ENCODE assay signal across 29 cellular contexts in the genomic region with DNA sequence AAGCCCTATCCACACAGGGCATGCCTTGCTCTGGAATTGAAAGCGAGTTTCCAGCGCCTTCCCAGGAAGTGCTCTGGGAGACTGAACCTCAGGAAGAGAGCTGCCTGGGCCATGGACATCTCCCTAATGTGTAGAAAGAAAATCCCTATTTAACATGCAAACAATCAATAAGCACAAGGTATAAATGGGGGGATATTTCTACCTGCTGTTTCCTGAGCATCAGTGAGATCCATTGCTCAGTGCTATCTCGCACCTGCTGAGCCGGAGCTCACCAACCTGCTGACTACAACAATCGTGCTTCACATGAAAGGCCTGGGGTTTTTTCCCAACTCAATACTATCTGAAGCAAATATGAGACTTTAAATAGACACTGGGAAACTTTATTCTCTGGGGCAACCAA.
"Had no signal": no experiment of that assay in that cellular context is flagged by ENCODE, and none has a peak within 500 bp of the region (broad histone marks: within the 10 kb centered on the region; RNA-seq: fewer than 3 reads in every experiment).

No MANE protein-coding gene starts in this region.

- H3K4me1 ChIP-seq: esophagus muscularis mucosa, foreskin keratinocyte, gastrocnemius medialis had no signal

- H3K36me3 ChIP-seq: brain microvascular endothelial cell, esophagus muscularis mucosa, gastrocnemius medialis, WERI-Rb-1 had no signal

- H3K27ac ChIP-seq: brain microvascular endothelial cell, coronary artery, dorsolateral prefrontal cortex, esophagus muscularis mucosa, foreskin keratinocyte, gastrocnemius medialis, WERI-Rb-1 had no signal

- FAIRE-seq: astrocyte, bronchial epithelial cell had no signal

- H3K4me3 ChIP-seq: coronary artery, dorsolateral prefrontal cortex, esophagus muscularis mucosa, gastrocnemius medialis had no signal

- H3K27me3 ChIP-seq: brain microvascular endothelial cell, foreskin keratinocyte, gastrocnemius medialis had no signal

- H3K9me3 ChIP-seq: esophagus muscularis mucosa, gastrocnemius medialis had no signal

- DNase-seq: activated B cell treated with CpG ODN at 0.5 μM for 24 hours; activated CD4-positive, alpha-beta T cell treated with anti-CD3 and anti-CD28 coated beads for 48 hours; activated CD4-positive, alpha-beta T cell treated with anti-CD3 and anti-CD28 coated beads, Interleukin-2, amount 50 U/mL, for 1 hour; activated CD4-positive, alpha-beta T cell treated with anti-CD3 and anti-CD28 coated beads, Interleukin-2, amount 50 U/mL, for 48 hours; activated CD8-positive, alpha-beta memory T cell treated with anti-CD3 and anti-CD28 coated beads for 24 hours; activated CD8-positive, alpha-beta T cell treated with anti-CD3 and anti-CD28 coated beads for 36 hours; activated effector memory CD4-positive, alpha-beta T cell treated with Interleukin-2 at 50 U/mL for 16 hours; activated gamma-delta T cell treated with Interleukin-2 at 50 U/mL for 16 hours; activated naive CD4-positive, alpha-beta T cell treated with anti-CD3 and anti-CD28 coated beads, Interleukin-2, amount 50 U/mL, for 16 hours; activated naive CD4-positive, alpha-beta T cell treated with Interleukin-2 at 50 U/mL for 16 hours; activated T-cell treated with anti-CD3 and anti-CD28 coated beads, Interleukin-2, amount 50 U/mL, for 4 hours; amniotic stem cell; anterior cingulate cortex; brain microvascular endothelial cell; effector memory CD4-positive, alpha-beta T cell; erythroblast; foreskin keratinocyte; gastrocnemius medialis; SW 1271; T-cell; T1000; WERI-Rb-1 had no signal

- ATAC-seq: activated CD4-positive, CD25-positive, alpha-beta regulatory T cell treated with anti-CD3 and anti-CD28 coated beads, Interleukin-2, amount 50 U/mL, for 24 hours; activated CD8-positive, alpha-beta T cell treated with anti-CD3 and anti-CD28 coated beads for 36 hours; activated T-cell treated with anti-CD3 and anti-CD28 coated beads, Interleukin-2, amount 50 U/mL, for 4 hours; activated T-helper 17 cell treated with anti-CD3 and anti-CD28 coated beads, Interleukin-2, amount 50 U/mL, for 72 hours; foreskin keratinocyte; gastrocnemius medialis; T-cell had no signal
